8 cellular contexts compared by ENCODE assay signal in genomic region chr4:38320349-38320707, GRCh38.
DNase-seq lines count a peak whose midpoint lies in the region; ATAC-seq and TF ChIP-seq lines count a peak whose summit lies in the region.

No MANE protein-coding gene starts in this region.

- no peak overlapping the region for H3K4me3 ChIP-seq in right atrium auricular region
- H3K4me3 ChIP-seq in neural progenitor cell: no peak overlapping the region
- no peak overlapping the region for H3K4me3 ChIP-seq in uterus
- H3K4me3 ChIP-seq in lower lobe of right lung: no peak overlapping the region

- peaks cover 0 to 19% of the 10 kb centered on the region in 2 donors for H3K4me1 ChIP-seq in right atrium auricular region
- H3K4me1 ChIP-seq in neural progenitor cell: peaks cover 13% of the 10 kb centered on the region
- H3K4me1 ChIP-seq in uterus: no peaks in the 10 kb centered on the region
- H3K4me1 ChIP-seq in lower lobe of right lung: peaks cover 22% of the 10 kb centered on the region

- ATAC-seq in Right ventricle myocardium inferior (no peak), lower lobe of right lung (no peak)

- no peaks in the 10 kb centered on the region for H3K79me2 ChIP-seq in neural progenitor cell (ENCODE audit: low read depth)

- no peaks in the 10 kb centered on the region for H3K27me3 Mint-ChIP-seq in chondrocyte (ENCODE audit: low read depth)
- H3K27me3 Mint-ChIP-seq in neural progenitor cell (ENCODE audit: insufficient read depth, low read depth): peaks cover 2% of the 10 kb centered on the region

- H4K20me1 ChIP-seq in neural progenitor cell (ENCODE audit: low read depth): no peaks in the 10 kb centered on the region

- H3F3A ChIP-seq in neural progenitor cell (ENCODE audit: low read depth): peaks cover 15% of the 10 kb centered on the region

- H3K27ac Mint-ChIP-seq in chondrocyte (ENCODE audit: unreplicated experiment): peak overlapping the region; percentile 88
- no peak overlapping the region for H3K27ac Mint-ChIP-seq in neural progenitor cell

- H3K27me3 ChIP-seq in right atrium auricular region (no peaks in the 10 kb centered on the region), neural progenitor cell (no peaks in the 10 kb centered on the region), uterus (no peaks in the 10 kb centered on the region), lower lobe of right lung (ENCODE audit: low read depth) (no peaks in the 10 kb centered on the region)

- H3K27ac ChIP-seq in right atrium auricular region (peak overlapping the region; percentile 79 to 84), neural progenitor cell (no peak overlapping the region), uterus (peak overlapping the region; percentile 45 to 81), lower lobe of right lung (no peak overlapping the region)

- H3K36me3 Mint-ChIP-seq in chondrocyte (ENCODE audit: low read depth): no peaks in the 10 kb centered on the region
- H3K36me3 Mint-ChIP-seq in neural progenitor cell: no peaks in the 10 kb centered on the region

- no peak for DNase-seq in right atrium auricular region (ENCODE audit: low spot score)
- no peak for DNase-seq in Right ventricle myocardium inferior (ENCODE audit: missing footprints)
- DNase-seq in chondrocyte (ENCODE audit: low spot score): no peak
- no peak for DNase-seq in neural progenitor cell (ENCODE audit: low spot score)
- no peak for DNase-seq in uterus
- DNase-seq in NCI-H1048 (lab: John Stamatoyannopoulos, UW): no peak
- DNase-seq in lower lobe of right lung: no peak
- DNase-seq in SHP77 treated with DMSO at 0.1 percent for 48 hours (lab: John Stamatoyannopoulos, UW): no peak

- H3K36me3 ChIP-seq in right atrium auricular region (no peaks in the 10 kb centered on the region), neural progenitor cell (no peaks in the 10 kb centered on the region), uterus (no peaks in the 10 kb centered on the region), lower lobe of right lung (no peaks in the 10 kb centered on the region)

- no peak overlapping the region for H3K4me3 Mint-ChIP-seq in chondrocyte (ENCODE audit: unreplicated experiment)
- H3K4me3 Mint-ChIP-seq in neural progenitor cell: no peak overlapping the region

- H3K4me2 ChIP-seq in neural progenitor cell: no peak overlapping the region

- TF ChIP-seq CTCF in right atrium auricular region (IDR thresholded peaks at IDR 0.05) (no peak), chondrocyte (IDR thresholded peaks at IDR 0.05) (no peak), neural progenitor cell (IDR thresholded peaks at IDR 0.05) (no peak), uterus (IDR thresholded peaks at IDR 0.05) (no peak), lower lobe of right lung (IDR thresholded peaks at IDR 0.05) (no peak)

- TF ChIP-seq POLR2A in uterus (IDR thresholded peaks at IDR 0.05): no peak

- H2AFZ ChIP-seq in neural progenitor cell (replicated peaks): peak overlapping the region; percentile 35

- H3K9me3 Mint-ChIP-seq in chondrocyte (ENCODE audit: low read depth) (peaks cover 2% of the 10 kb centered on the region), neural progenitor cell (peaks cover 9% of the 10 kb centered on the region)

- intact Hi-C loops in Right ventricle myocardium inferior (cut with DNase I): no loop called here
- intact Hi-C loops in uterus (cut with DNase I; ENCODE audit: low total_unique reads): loop anchor here (10.0 kb wide), 1 partner anchor 354 kb away; no protein-coding TSS in a partner anchor
- intact Hi-C loops in lower lobe of right lung (cut with DNase I): no loop called here

- no peak overlapping the region for H3K9ac ChIP-seq in neural progenitor cell

- H3K9me3 ChIP-seq in right atrium auricular region: no peaks in the 10 kb centered on the region
- H3K9me3 ChIP-seq in neural progenitor cell (ENCODE audit: low read depth): no peaks in the 10 kb centered on the region
- no peaks in the 10 kb centered on the region for H3K9me3 ChIP-seq in uterus
- no peaks in the 10 kb centered on the region for H3K9me3 ChIP-seq in lower lobe of right lung

- H3K4me1 Mint-ChIP-seq in chondrocyte (ENCODE audit: low read depth) (peaks cover 30% of the 10 kb centered on the region), neural progenitor cell (peaks cover 23% of the 10 kb centered on the region)

Comparison
In these comparisons a context has a peak if more than half of its experiments do, and no peak if none do; other contexts are left out.
1. H3K27ac ChIP-seq: peak in right atrium auricular region (2 of 2) and uterus (2 of 2); none in neural progenitor cell (single experiment) and lower lobe of right lung (single experiment).